11 cellular contexts compared by ENCODE assay signal in the genomic region with DNA sequence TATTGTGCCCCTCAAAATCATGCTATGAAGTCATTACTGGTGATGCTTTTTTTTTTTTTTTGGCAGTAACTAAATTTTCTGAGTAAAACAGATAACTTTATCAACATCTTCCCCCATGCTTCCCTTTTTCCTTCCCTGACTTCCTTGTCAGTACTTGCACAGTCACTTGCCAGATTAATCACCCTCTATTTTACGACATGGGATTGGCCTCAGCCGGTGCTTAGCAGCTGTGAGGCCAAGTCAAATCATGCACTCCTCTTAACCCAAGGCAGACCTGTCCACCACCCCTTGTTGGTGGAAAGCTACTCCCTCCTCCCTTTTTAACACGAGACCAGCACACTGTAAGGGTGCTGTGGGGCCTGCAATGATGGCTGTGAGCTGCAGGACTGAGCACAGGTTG.
DNase-seq lines count a peak whose midpoint lies in the region; ATAC-seq and TF ChIP-seq lines count a peak whose summit lies in the region.
"Had no signal": no experiment of that assay in that cellular context is flagged by ENCODE, and none has a peak within 500 bp of the region (broad histone marks: within the 10 kb centered on the region; RNA-seq: fewer than 3 reads in every experiment).

No MANE protein-coding gene starts in this region.

- H2BK120ac ChIP-seq in trophoblast cell (ENCODE audit: insufficient read depth, low read length, poor library complexity), result no peak overlapping the region

- no peak for TF ChIP-seq CTCF in hepatocyte (IDR thresholded peaks at IDR 0.05; ENCODE audit: poor library complexity)

- H2AK5ac ChIP-seq in trophoblast cell (ENCODE audit: low read length), result no peak overlapping the region

- H3K4me2 ChIP-seq in hepatocyte (no peak overlapping the region), trophoblast cell (ENCODE audit: low read length) (no peak overlapping the region)

- H3K9me3 ChIP-seq in hepatocyte (ENCODE audit: low read depth) (no peaks in the 10 kb centered on the region), trophoblast cell (ENCODE audit: insufficient read depth, low read depth, low read length) (no peaks in the 10 kb centered on the region)
- H3K9me3 ChIP-seq: prostate gland, suprapubic skin had no signal

- H3K27ac ChIP-seq in hepatocyte, result peak overlapping the region; percentile 74
- H3K27ac ChIP-seq in trophoblast cell (ENCODE audit: low read depth, low read length), result no peak overlapping the region
- H3K27ac ChIP-seq: prostate gland, suprapubic skin had no signal

- peaks cover 23% of the 10 kb centered on the region for H3K4me1 ChIP-seq in hepatocyte (ENCODE audit: insufficient read depth)
- no peaks in the 10 kb centered on the region for H3K4me1 ChIP-seq in trophoblast cell (ENCODE audit: control insufficient read depth in 1 of 2, insufficient read depth in 2 of 2, low read length in 2 of 2)

- H3K18ac ChIP-seq in trophoblast cell (ENCODE audit: low read length), result no peak overlapping the region

- no peaks in the 10 kb centered on the region for H4K20me1 ChIP-seq in hepatocyte (ENCODE audit: insufficient read depth, poor library complexity, severe bottlenecking)

- WGBS in hepatocyte (ENCODE audit: low lambda C conversion rate, missing lambda C conversion rate), result 37% methylated on average over 3 of the region's 3 CpGs
- no CpG with 5 or more reads among the region's 3 CpGs for WGBS in trophoblast cell (ENCODE audit: extremely low coverage, insufficient coverage, insufficient read length)

- H3K4me3 ChIP-seq in hepatocyte (no peak overlapping the region), trophoblast cell (ENCODE audit: low read depth, low read length) (no peak overlapping the region)
- H3K4me3 ChIP-seq: prostate gland, suprapubic skin had no signal

- H3K36me3 ChIP-seq in hepatocyte (replicated peaks; ENCODE audit: insufficient read depth, low read depth), result no peaks in the 10 kb centered on the region
- H3K36me3 ChIP-seq in trophoblast cell (ENCODE audit: control insufficient read depth in 1 of 2, insufficient read depth in 2 of 2, low read length in 2 of 2), result peaks cover 43 to 59% of the 10 kb centered on the region in 2 experiments

- H3K4ac ChIP-seq in trophoblast cell (ENCODE audit: low read depth, low read length), result no peak overlapping the region

- no peaks in the 10 kb centered on the region for H3K27me3 ChIP-seq in hepatocyte
- no peaks in the 10 kb centered on the region for H3K27me3 ChIP-seq in trophoblast cell (ENCODE audit: insufficient read depth, low read length)
- H3K27me3 ChIP-seq: suprapubic skin had no signal

- no peak overlapping the region for H3K23ac ChIP-seq in trophoblast cell (ENCODE audit: low read length)

- no peak overlapping the region for H3K9ac ChIP-seq in trophoblast cell (ENCODE audit: low read length)

- H3K79me2 ChIP-seq in hepatocyte (peaks cover 3% of the 10 kb centered on the region), trophoblast cell (ENCODE audit: control insufficient read depth, insufficient read depth, low read length, poor library complexity) (no peaks in the 10 kb centered on the region)

- DNase-seq in AG08396 (ENCODE audit: low spot score) (peak; percentile 48), Kasumi-1 (lab: John Stamatoyannopoulos, UW) (peak; percentile 30 to 33), SW480 (ENCODE audit: low spot score) (peak; percentile 9), hepatocyte (ENCODE audit: low spot score) (peak; percentile 58), NCI-H2227 (lab: John Stamatoyannopoulos, UW; ENCODE audit: unreplicated experiment) (no peak), trophoblast cell (no peak), T-helper 2 cell (no peak)
- DNase-seq: NCI-H345 had no signal

- H4K91ac ChIP-seq in trophoblast cell (ENCODE audit: low read depth, low read length), result no peak overlapping the region

- H4K12ac ChIP-seq in trophoblast cell (ENCODE audit: low read depth, low read length), result no peak overlapping the region

- no peak overlapping the region for H2BK5ac ChIP-seq in trophoblast cell (ENCODE audit: low read depth, low read length, poor library complexity)

- H4K8ac ChIP-seq in trophoblast cell (ENCODE audit: low read depth, low read length), result no peak overlapping the region

- no peaks in the 10 kb centered on the region for H3K9me2 ChIP-seq in hepatocyte (replicated peaks; ENCODE audit: insufficient read depth)

- no peaks in the 10 kb centered on the region for H3K79me1 ChIP-seq in trophoblast cell (ENCODE audit: low read length)

- no peak overlapping the region for H2BK12ac ChIP-seq in trophoblast cell (ENCODE audit: low read length)

- H3K14ac ChIP-seq in trophoblast cell (ENCODE audit: low read length), result no peak overlapping the region

- H2AFZ ChIP-seq in hepatocyte, result no peak overlapping the region
- H2AFZ ChIP-seq in trophoblast cell (ENCODE audit: insufficient read depth, low read length, poor library complexity), result no peak overlapping the region

- no peak for ATAC-seq in HG02884 (IDR thresholded peaks at IDR 0.05; ENCODE audit: unreplicated experiment)

Comparison
In these comparisons a context has a peak if more than half of its experiments do, and no peak if none do; other contexts are left out.
1. DNase-seq: peak in AG08396 (single experiment), Kasumi-1 (2 of 2), SW480 (single experiment) and hepatocyte (single experiment); none in NCI-H2227 (single experiment), trophoblast cell (0 of 2) and T-helper 2 cell (0 of 5).